Comparison of ENCODE assay signal across 20 cellular contexts in the genomic region with DNA sequence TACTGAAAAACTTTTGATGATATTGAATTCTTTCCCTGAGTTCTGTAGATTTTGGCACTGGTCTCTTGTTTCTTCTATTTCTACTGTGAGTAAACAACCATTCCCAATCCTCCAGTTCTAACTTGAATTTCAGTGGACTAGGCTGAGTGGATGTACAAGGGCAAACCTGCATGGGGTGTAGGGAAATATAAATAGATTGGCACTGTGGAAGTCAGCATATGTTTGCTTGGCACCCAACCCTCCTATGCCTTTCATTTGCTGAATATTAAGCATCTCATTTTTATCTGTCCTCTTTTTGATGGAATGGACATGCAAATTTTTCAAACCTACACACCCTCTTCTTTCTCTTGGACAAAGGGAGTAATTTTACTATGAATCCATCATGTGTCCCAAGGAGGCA.
"Had no signal": no experiment of that assay in that cellular context is flagged by ENCODE, and none has a peak within 500 bp of the region (broad histone marks: within the 10 kb centered on the region; RNA-seq: fewer than 3 reads in every experiment).

No MANE protein-coding gene starts in this region.

- H3K4me3 Mint-ChIP-seq: IgD-negative memory B cell had no signal

- H3K4me1 Mint-ChIP-seq: IgD-negative memory B cell had no signal

- H3K27ac Mint-ChIP-seq: IgD-negative memory B cell had no signal

- H3K27me3 Mint-ChIP-seq: IgD-negative memory B cell had no signal

- H3K4me1 ChIP-seq: SJSA1 had no signal

- DNase-seq: Kasumi-1, MM.1S, NCI-H1092 treated with DMSO at 0.1 percent for 48 hours, NCI-H1436, NCI-H1930, NCI-H2081, NCI-H2107, NCI-H226, NCI-H524, NCI-H526 treated with DMSO at 0.1 percent for 48 hours, NCI-H774, Right ventricle myocardium superior, RPMI8226, SIG-M5 had no signal

- H3K4me3 ChIP-seq: K562, SJSA1, SK-N-MC had no signal

- H3K27ac ChIP-seq: HL-60, KMS-11, SJSA1, SK-N-MC had no signal

- ATAC-seq: K562 had no signal

- H3K9me3 ChIP-seq: SJSA1 had no signal

- H3K27me3 ChIP-seq: SJSA1 had no signal

- H3K36me3 ChIP-seq: SJSA1 had no signal
